34 cellular contexts compared by ENCODE assay signal in the genomic region with DNA sequence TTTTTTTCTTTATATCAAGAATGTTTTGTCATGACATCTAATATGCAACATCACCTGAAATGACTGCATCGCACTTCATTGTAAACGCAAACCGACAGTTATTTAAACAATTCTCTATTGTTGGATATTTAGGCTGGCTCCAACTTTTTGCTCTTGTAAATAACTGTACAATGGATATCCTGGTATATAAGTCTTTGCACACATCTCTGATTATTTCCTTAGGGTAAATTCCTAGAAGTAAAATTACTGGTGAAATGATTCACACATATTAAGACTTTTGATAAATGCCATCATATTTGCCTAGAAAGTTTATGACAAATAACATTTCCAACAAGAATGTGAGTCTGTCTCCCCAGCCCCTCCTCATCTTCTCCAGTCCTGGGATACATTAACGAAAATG.
"Had no signal": no experiment of that assay in that cellular context is flagged by ENCODE, and none has a peak within 500 bp of the region (broad histone marks: within the 10 kb centered on the region; RNA-seq: fewer than 3 reads in every experiment).

No MANE protein-coding gene starts in this region.

- H3K9me3 ChIP-seq: body of pancreas, breast epithelium had no signal

- H3K36me3 ChIP-seq: brain microvascular endothelial cell, breast epithelium had no signal

- H3K27me3 ChIP-seq: body of pancreas, brain microvascular endothelial cell, breast epithelium had no signal

- DNase-seq: activated B cell treated with CpG ODN at 0.5 μM for 24 hours; activated CD4-positive, alpha-beta memory T cell treated with anti-CD3 and anti-CD28 coated beads for 36 hours; activated CD4-positive, alpha-beta T cell treated with anti-CD3 and anti-CD28 coated beads for 4 hours; activated CD4-positive, alpha-beta T cell treated with anti-CD3 and anti-CD28 coated beads, Interleukin-2, amount 10 ng/mL, durations not matched to agents 24 days and 14 days; activated CD4-positive, alpha-beta T cell treated with anti-CD3 and anti-CD28 coated beads, Interleukin-2, amount 50 U/mL, for 1 hour; activated CD4-positive, alpha-beta T cell treated with anti-CD3 and anti-CD28 coated beads, Interleukin-2, amount 50 U/mL, for 4 hours; activated CD4-positive, CD25-positive, alpha-beta regulatory T cell treated with anti-CD3 and anti-CD28 coated beads, Interleukin-2, amount 50 U/mL, for 72 hours; activated CD8-positive, alpha-beta memory T cell treated with anti-CD3 and anti-CD28 coated beads, Interleukin-2, amount 50 U/mL, for 4 hours; activated CD8-positive, alpha-beta T cell treated with anti-CD3 and anti-CD28 coated beads for 36 hours; activated effector memory CD4-positive, alpha-beta T cell treated with anti-CD3 and anti-CD28 coated beads, Interleukin-2, amount 50 U/mL, for 16 hours; activated gamma-delta T cell treated with Interleukin-2 at 50 U/mL for 16 hours; activated naive CD4-positive, alpha-beta T cell; activated naive CD4-positive, alpha-beta T cell treated with anti-CD3 and anti-CD28 coated beads for 36 hours; activated naive CD4-positive, alpha-beta T cell treated with anti-CD3 and anti-CD28 coated beads, Interleukin-2, amount 50 U/mL, for 16 hours; activated naive CD8-positive, alpha-beta T cell treated with anti-CD3 and anti-CD28 coated beads, Interleukin-2, amount 10 ng/mL, durations not matched to agents 7 days and 5 days; activated naive CD8-positive, alpha-beta T cell treated with anti-CD3 and anti-CD28 coated beads, Interleukin-2, amount 50 U/mL, for 24 hours; activated T-cell treated with anti-CD3 and anti-CD28 coated beads for 4 hours; activated T-cell treated with anti-CD3 and anti-CD28 coated beads, Interleukin-2, amount 50 U/mL, for 1 hour; activated T-cell treated with anti-CD3 and anti-CD28 coated beads, Interleukin-2, amount 50 U/mL, for 4 hours; activated T-cell treated with anti-CD3 and anti-CD28 coated beads, Interleukin-2, amount 50 U/mL, for 72 hours; amniotic stem cell; aorta; body of pancreas; brain microvascular endothelial cell; central memory CD4-positive, alpha-beta T cell; T-helper 2 cell; T-helper 9 cell had no signal

- H3K4me3 ChIP-seq: body of pancreas, breast epithelium had no signal

- H3K9me3 Mint-ChIP-seq: activated B cell treated with CpG ODN at 0.5 μM for 24 hours; activated CD4-positive, alpha-beta memory T cell treated with anti-CD3 and anti-CD28 coated beads for 36 hours; activated CD4-positive, alpha-beta T cell treated with anti-CD3 and anti-CD28 coated beads, Interleukin-2, amount 10 ng/mL, durations not matched to agents 24 days and 14 days; activated CD8-positive, alpha-beta T cell treated with anti-CD3 and anti-CD28 coated beads for 36 hours; activated naive CD4-positive, alpha-beta T cell treated with anti-CD3 and anti-CD28 coated beads for 36 hours; activated naive CD4-positive, alpha-beta T cell treated with anti-CD3 and anti-CD28 coated beads, Interleukin-2, amount 50 U/mL, for 72 hours; activated naive CD8-positive, alpha-beta T cell treated with anti-CD3 and anti-CD28 coated beads, Interleukin-2, amount 10 ng/mL, durations not matched to agents 7 days and 5 days; activated naive CD8-positive, alpha-beta T cell treated with anti-CD3 and anti-CD28 coated beads, Interleukin-2, amount 50 U/mL, for 24 hours; activated T-cell treated with anti-CD3 and anti-CD28 coated beads, Interleukin-2, amount 50 U/mL, for 4 hours; activated T-cell treated with anti-CD3 and anti-CD28 coated beads, Interleukin-2, amount 50 U/mL, for 72 hours; activated T-helper 1 cell treated with anti-CD3 and anti-CD28 coated beads, Interleukin-12 subunit alpha, Interleukin-12 subunit beta, Interleukin-2, Interleukin-4 antibody, amounts not matched to agents 30 ng/mL and 10 ng/mL and 1 ng/mL, durations not matched to agents 14 hours and 24 hours and 36 hours; activated T-helper 17 cell treated with anti-CD3 and anti-CD28 coated beads, Interleukin-2, amount 50 U/mL, for 72 hours; T-helper 1 cell treated with Interleukin-12 subunit alpha and Interleukin-12 subunit beta and Interleukin-4 antibody, amounts not matched to agents 30 μg/mL and 1 μg/mL, for 36 hours; T-helper 2 cell treated with Interferon-gamma antibody and Interleukin-4, amounts not matched to agents 5 μg/mL and 100 μg/mL, for 36 hours had no signal

- H3K4me3 Mint-ChIP-seq: activated B cell treated with CpG ODN at 0.5 μM for 24 hours; activated CD4-positive, alpha-beta memory T cell treated with anti-CD3 and anti-CD28 coated beads for 36 hours; activated CD4-positive, alpha-beta T cell treated with anti-CD3 and anti-CD28 coated beads, Interleukin-2, amount 10 ng/mL, durations not matched to agents 24 days and 14 days; activated CD8-positive, alpha-beta T cell treated with anti-CD3 and anti-CD28 coated beads for 36 hours; activated naive CD4-positive, alpha-beta T cell treated with anti-CD3 and anti-CD28 coated beads for 36 hours; activated naive CD8-positive, alpha-beta T cell treated with anti-CD3 and anti-CD28 coated beads, Interleukin-2, amount 10 ng/mL, durations not matched to agents 7 days and 5 days; activated naive CD8-positive, alpha-beta T cell treated with anti-CD3 and anti-CD28 coated beads, Interleukin-2, amount 50 U/mL, for 24 hours; activated T-cell treated with anti-CD3 and anti-CD28 coated beads, Interleukin-2, amount 50 U/mL, for 4 hours; activated T-cell treated with anti-CD3 and anti-CD28 coated beads, Interleukin-2, amount 50 U/mL, for 72 hours; activated T-helper 1 cell treated with anti-CD3 and anti-CD28 coated beads, Interleukin-12 subunit alpha, Interleukin-12 subunit beta, Interleukin-2, Interleukin-4 antibody, amounts not matched to agents 30 ng/mL and 10 ng/mL and 1 ng/mL, durations not matched to agents 14 hours and 24 hours and 36 hours; activated T-helper 17 cell treated with anti-CD3 and anti-CD28 coated beads, Interleukin-2, amount 50 U/mL, for 72 hours; T-helper 1 cell treated with Interleukin-12 subunit alpha and Interleukin-12 subunit beta and Interleukin-4 antibody, amounts not matched to agents 30 μg/mL and 1 μg/mL, for 36 hours; T-helper 2 cell treated with Interferon-gamma antibody and Interleukin-4, amounts not matched to agents 5 μg/mL and 100 μg/mL, for 36 hours had no signal

- H3K27ac Mint-ChIP-seq: activated B cell treated with CpG ODN at 0.5 μM for 24 hours; activated CD4-positive, alpha-beta memory T cell treated with anti-CD3 and anti-CD28 coated beads for 36 hours; activated CD4-positive, alpha-beta T cell treated with anti-CD3 and anti-CD28 coated beads, Interleukin-2, amount 10 ng/mL, durations not matched to agents 24 days and 14 days; activated CD8-positive, alpha-beta T cell treated with anti-CD3 and anti-CD28 coated beads for 36 hours; activated naive CD4-positive, alpha-beta T cell treated with anti-CD3 and anti-CD28 coated beads for 36 hours; activated naive CD4-positive, alpha-beta T cell treated with anti-CD3 and anti-CD28 coated beads, Interleukin-2, amount 50 U/mL, for 72 hours; activated naive CD8-positive, alpha-beta T cell treated with anti-CD3 and anti-CD28 coated beads, Interleukin-2, amount 10 ng/mL, durations not matched to agents 7 days and 5 days; activated naive CD8-positive, alpha-beta T cell treated with anti-CD3 and anti-CD28 coated beads, Interleukin-2, amount 50 U/mL, for 24 hours; activated T-cell treated with anti-CD3 and anti-CD28 coated beads, Interleukin-2, amount 50 U/mL, for 72 hours; activated T-helper 1 cell treated with anti-CD3 and anti-CD28 coated beads, Interleukin-12 subunit alpha, Interleukin-12 subunit beta, Interleukin-2, Interleukin-4 antibody, amounts not matched to agents 30 ng/mL and 10 ng/mL and 1 ng/mL, durations not matched to agents 14 hours and 24 hours and 36 hours; activated T-helper 17 cell treated with anti-CD3 and anti-CD28 coated beads, Interleukin-2, amount 50 U/mL, for 72 hours; T-helper 1 cell treated with Interleukin-12 subunit alpha and Interleukin-12 subunit beta and Interleukin-4 antibody, amounts not matched to agents 30 μg/mL and 1 μg/mL, for 36 hours; T-helper 2 cell treated with Interferon-gamma antibody and Interleukin-4, amounts not matched to agents 5 μg/mL and 100 μg/mL, for 36 hours had no signal

- H3K27ac ChIP-seq: body of pancreas, brain microvascular endothelial cell, VCaP had no signal

- H3K4me1 ChIP-seq: body of pancreas had no signal

- H3K4me1 Mint-ChIP-seq: activated B cell treated with CpG ODN at 0.5 μM for 24 hours; activated naive CD8-positive, alpha-beta T cell treated with anti-CD3 and anti-CD28 coated beads, Interleukin-2, amount 50 U/mL, for 24 hours; activated T-helper 17 cell treated with anti-CD3 and anti-CD28 coated beads, Interleukin-2, amount 50 U/mL, for 72 hours had no signal

- H3K27me3 Mint-ChIP-seq: activated CD4-positive, alpha-beta T cell treated with anti-CD3 and anti-CD28 coated beads, Interleukin-2, amount 10 ng/mL, durations not matched to agents 24 days and 14 days; activated naive CD8-positive, alpha-beta T cell treated with anti-CD3 and anti-CD28 coated beads, Interleukin-2, amount 10 ng/mL, durations not matched to agents 7 days and 5 days had no signal

- ATAC-seq: activated CD8-positive, alpha-beta T cell treated with anti-CD3 and anti-CD28 coated beads for 36 hours; activated naive CD4-positive, alpha-beta T cell treated with anti-CD3 and anti-CD28 coated beads, Interleukin-2, amount 50 U/mL, for 72 hours; activated naive CD8-positive, alpha-beta T cell treated with anti-CD3 and anti-CD28 coated beads, Interleukin-2, amount 50 U/mL, for 24 hours; activated T-cell treated with anti-CD3 and anti-CD28 coated beads, Interleukin-2, amount 50 U/mL, for 4 hours; activated T-cell treated with anti-CD3 and anti-CD28 coated beads, Interleukin-2, amount 50 U/mL, for 72 hours; activated T-helper 17 cell treated with anti-CD3 and anti-CD28 coated beads, Interleukin-2, amount 50 U/mL, for 72 hours; body of pancreas had no signal

- H3K36me3 Mint-ChIP-seq: activated CD4-positive, alpha-beta memory T cell treated with anti-CD3 and anti-CD28 coated beads for 36 hours; activated naive CD4-positive, alpha-beta T cell treated with anti-CD3 and anti-CD28 coated beads, Interleukin-2, amount 50 U/mL, for 72 hours; activated naive CD8-positive, alpha-beta T cell treated with anti-CD3 and anti-CD28 coated beads, Interleukin-2, amount 10 ng/mL, durations not matched to agents 7 days and 5 days had no signal
